8 cellular contexts compared by ENCODE assay signal in genomic region chr1:40477680-40478057, GRCh38. TPM values are rescaled to one million over a fixed set of nuclear protein-coding genes. Genes with fewer than 3 reads are reported as not detected.
A peak's percentile ranks its signal among the peaks of the same experiment; 100 is the strongest.
DNase-seq lines count a peak whose midpoint lies in the region; ATAC-seq and TF ChIP-seq lines count a peak whose summit lies in the region.

No MANE protein-coding gene starts in this region.

- no peaks in the 10 kb centered on the region for H3K36me3 ChIP-seq in esophagus (ENCODE audit: control insufficient read depth in 2 of 2, insufficient read depth in 2 of 2, low read length in 1 of 2)
- H3K36me3 ChIP-seq in naive thymus-derived CD4-positive, alpha-beta T cell (ENCODE audit: control insufficient read depth in 2 of 3, insufficient read depth in 3 of 3, low read length in 3 of 3) = peaks cover 0 to 16% (median 0%) of the 10 kb centered on the region in 3 experiments
- no peaks in the 10 kb centered on the region for H3K36me3 ChIP-seq in upper lobe of right lung

- H3K27ac ChIP-seq in esophagus (ENCODE audit: low read depth in 2 of 2, low read length in 1 of 2) (peak overlapping the region in 1 of 2 donors; percentile 54), upper lobe of right lung (peak overlapping the region; percentile 56)
- H3K27ac ChIP-seq in naive thymus-derived CD4-positive, alpha-beta T cell (ENCODE audit: low read depth, low read length) = peak overlapping the region; percentile 64

- no peaks in the 10 kb centered on the region for H3K27me3 ChIP-seq in esophagus (ENCODE audit: control insufficient read depth in 1 of 2, insufficient read depth in 2 of 2, low read length in 2 of 2)
- no peaks in the 10 kb centered on the region for H3K27me3 ChIP-seq in naive thymus-derived CD4-positive, alpha-beta T cell (ENCODE audit: control insufficient read depth in 2 of 2, insufficient read depth in 2 of 2, low read length in 2 of 2)
- H3K27me3 ChIP-seq in upper lobe of right lung = no peaks in the 10 kb centered on the region

- peaks cover 30% of the 10 kb centered on the region for H3K9me3 Mint-ChIP-seq in activated CD4-positive, alpha-beta T cell treated with anti-CD3 and anti-CD28 coated beads for 36 hours (ENCODE audit: low read depth)
- peaks cover 11 to 92% (median 48%) of the 10 kb centered on the region in 11 donors for H3K9me3 Mint-ChIP-seq in naive thymus-derived CD4-positive, alpha-beta T cell

- H3K27ac Mint-ChIP-seq in activated CD4-positive, alpha-beta T cell treated with anti-CD3 and anti-CD28 coated beads for 36 hours = peak overlapping the region; percentile 76
- H3K27ac Mint-ChIP-seq in naive thymus-derived CD4-positive, alpha-beta T cell = peak overlapping the region; percentile 47 to 93 (median 81)

- H3K36me3 Mint-ChIP-seq in activated CD4-positive, alpha-beta T cell treated with anti-CD3 and anti-CD28 coated beads for 36 hours (ENCODE audit: low read depth) = peaks cover 38% of the 10 kb centered on the region
- H3K36me3 Mint-ChIP-seq in naive thymus-derived CD4-positive, alpha-beta T cell = peaks cover 24 to 61% (median 44%) of the 10 kb centered on the region in 5 donors

- peak overlapping the region; percentile 55 to 74 for H3K4me3 ChIP-seq in esophagus (ENCODE audit: low read depth in 1 of 2, low read length in 2 of 2)
- peak overlapping the region; percentile 85 for H3K4me3 ChIP-seq in naive thymus-derived CD4-positive, alpha-beta T cell (ENCODE audit: low read length)
- H3K4me3 ChIP-seq in upper lobe of right lung = peak overlapping the region; percentile 91

- peaks cover 21% of the 10 kb centered on the region for H3K4me1 Mint-ChIP-seq in activated CD4-positive, alpha-beta T cell treated with anti-CD3 and anti-CD28 coated beads for 36 hours
- H3K4me1 Mint-ChIP-seq in naive thymus-derived CD4-positive, alpha-beta T cell = peaks cover 12 to 34% (median 27%) of the 10 kb centered on the region in 7 donors

- peak; percentile 58 for ATAC-seq in activated CD4-positive, alpha-beta T cell treated with anti-CD3 and anti-CD28 coated beads for 36 hours
- ATAC-seq in naive thymus-derived CD4-positive, alpha-beta T cell = peak; percentile 19
- peak; percentile 50 for ATAC-seq in upper lobe of right lung

- 1 to 3% methylated on average over 17 of the region's 17 CpGs for WGBS in esophagus, 2 donors

- no peak for TF ChIP-seq CTCF in upper lobe of right lung (IDR thresholded peaks at IDR 0.05)

- peak overlapping the region; percentile 80 for H3K4me3 Mint-ChIP-seq in activated CD4-positive, alpha-beta T cell treated with anti-CD3 and anti-CD28 coated beads for 36 hours
- H3K4me3 Mint-ChIP-seq in naive thymus-derived CD4-positive, alpha-beta T cell = peak overlapping the region; percentile 80 to 94 (median 88)

- intact Hi-C loops in activated CD4-positive, alpha-beta T cell treated with anti-CD3 and anti-CD28 coated beads for 36 hours (cut with DNase I, micrococcal nuclease) = loop anchor here (1.0 to 2.0 kb wide), 3 partner anchors 26 to 31 kb away; partner anchors contain the start of genes EXO5 (in 1 of the 2) and ZFP69B (in 1 of the 2)
- intact Hi-C loops in naive thymus-derived CD4-positive, alpha-beta T cell (cut with micrococcal nuclease) = loop anchor here (1.0 to 2.0 kb wide), 3 partner anchors 27 to 54 kb away; partner anchors contain the start of genes EXO5 (in 2 of the 2), ZFP69B (in 2 of the 2) and ZNF684 (in 1 of the 2)
- intact Hi-C loops in upper lobe of right lung (cut with DNase I) = no loop called here

- peaks cover 0 to under 1% of the 10 kb centered on the region in 2 donors for H3K9me3 ChIP-seq in esophagus (ENCODE audit: control insufficient read depth in 2 of 2, insufficient read depth in 1 of 2, low read depth in 1 of 2, low read length in 1 of 2)
- peaks cover 0 to 46% (median 0%) of the 10 kb centered on the region in 3 experiments for H3K9me3 ChIP-seq in naive thymus-derived CD4-positive, alpha-beta T cell (ENCODE audit: control insufficient read depth in 2 of 3, low read length in 3 of 3)
- H3K9me3 ChIP-seq in upper lobe of right lung = peaks cover 18% of the 10 kb centered on the region

- H3K27me3 Mint-ChIP-seq in activated CD4-positive, alpha-beta T cell treated with anti-CD3 and anti-CD28 coated beads for 36 hours = no peaks in the 10 kb centered on the region
- H3K27me3 Mint-ChIP-seq in naive thymus-derived CD4-positive, alpha-beta T cell = no peaks in the 10 kb centered on the region

- DNase-seq in activated CD4-positive, alpha-beta T cell treated with anti-CD3 and anti-CD28 coated beads for 36 hours = peak; percentile 50
- DNase-seq in activated CD4-positive, alpha-beta T cell treated with anti-CD3 and anti-CD28 coated beads, Interleukin-2, amount 50 U/mL, for 1 hour = no peak
- peak; percentile 22 for DNase-seq in HuH-7 (ENCODE audit: low spot score)
- peak; percentile 37 for DNase-seq in activated CD4-positive, alpha-beta T cell treated with anti-CD3 and anti-CD28 coated beads for 48 hours
- DNase-seq in naive thymus-derived CD4-positive, alpha-beta T cell = peak in 2 of 9 donors; percentile 8 to 39
- no peak for DNase-seq in upper lobe of right lung
- DNase-seq in T1000 (lab: John Stamatoyannopoulos, UW) = no peak

- CTCF ChIA-PET in activated CD4-positive, alpha-beta T cell treated with anti-CD3 and anti-CD28 coated beads for 36 hours (lab: Charles Lee) = interaction anchor here (1.0 kb wide), 1 partner anchor 31 kb away, joined by 3 read pairs; the partner anchor contains the start of gene EXO5
- CTCF ChIA-PET in naive thymus-derived CD4-positive, alpha-beta T cell (lab: Charles Lee) = no interaction called here

- POLR2A ChIA-PET in activated CD4-positive, alpha-beta T cell treated with anti-CD3 and anti-CD28 coated beads for 36 hours (lab: Charles Lee) = interaction anchor here (1.2 kb wide), 1 partner anchor 31 kb away, joined by 3 read pairs; no protein-coding TSS in a partner anchor
- POLR2A ChIA-PET in naive thymus-derived CD4-positive, alpha-beta T cell (lab: Charles Lee) = interaction anchor here (1.1 to 1.7 kb wide), 3 partner anchors 12 to 54 kb away, joined by 3 to 4 read pairs (median 4); partner anchors contain the start of gene ZNF684

- H3K4me1 ChIP-seq in esophagus (ENCODE audit: control insufficient read depth in 2 of 2, insufficient read depth in 2 of 2, low read length in 1 of 2) (peaks cover 2 to 3% of the 10 kb centered on the region in 2 donors), upper lobe of right lung (peaks cover 8% of the 10 kb centered on the region)
- H3K4me1 ChIP-seq in naive thymus-derived CD4-positive, alpha-beta T cell (ENCODE audit: control insufficient read depth in 2 of 2, insufficient read depth in 2 of 2, low read length in 2 of 2) = peaks cover 0 to 5% of the 10 kb centered on the region in 2 donors

RNA-seq across cellular contexts. Expression of gene ZFP69, which starts 0.6 kb away (rescaled TPM):
- 1 to 10 TPM; 4.6 to 5.4 TPM for total RNA-seq in activated CD4-positive, alpha-beta T cell treated with anti-CD3 and anti-CD28 coated beads for 36 hours
- 1 to 10 TPM; 1.4 to 3.1 TPM for polyA plus RNA-seq in esophagus
- 1 to 10 TPM; 2.7 to 4.3 (median 3.4) TPM for total RNA-seq in naive thymus-derived CD4-positive, alpha-beta T cell
- polyA plus RNA-seq in naive thymus-derived CD4-positive, alpha-beta T cell = 1 to 10 TPM; 4.1 to 7.8 TPM
- total RNA-seq in upper lobe of right lung = 2.8 TPM

RNA-seq across cellular contexts. Expression of gene ZFP69B, which starts 27.4 kb away (rescaled TPM):
- total RNA-seq in activated CD4-positive, alpha-beta T cell treated with anti-CD3 and anti-CD28 coated beads for 36 hours = 1 to 10 TPM; 4.6 to 5.3 TPM
- polyA plus RNA-seq in esophagus = under 1 TPM; 0.46 to 0.49 TPM
- total RNA-seq in naive thymus-derived CD4-positive, alpha-beta T cell = 1 to 10 TPM; 2.2 to 8.3 (median 5.3) TPM
- polyA plus RNA-seq in naive thymus-derived CD4-positive, alpha-beta T cell = 1 to 10 TPM; 3.0 to 3.6 TPM
- 1.3 TPM for total RNA-seq in upper lobe of right lung

RNA-seq across cellular contexts. Expression of gene EXO5, which starts 30.9 kb away (rescaled TPM):
- total RNA-seq in activated CD4-positive, alpha-beta T cell treated with anti-CD3 and anti-CD28 coated beads for 36 hours = 10 to 100 TPM in 1 of 2 experiments, 1 to 10 TPM in 1; 9.5 to 11.9 TPM
- 1 to 10 TPM; 3.6 to 4.3 TPM for polyA plus RNA-seq in esophagus
- total RNA-seq in naive thymus-derived CD4-positive, alpha-beta T cell = 10 to 100 TPM in 2 of 5 experiments, 1 to 10 TPM in 3; 5.2 to 14.1 (median 8.6) TPM
- polyA plus RNA-seq in naive thymus-derived CD4-positive, alpha-beta T cell = 1 to 10 TPM; 8.1 to 8.8 TPM
- total RNA-seq in upper lobe of right lung = 5.7 TPM

RNA-seq across cellular contexts. Expression of gene ZNF684, which starts 53.8 kb away (rescaled TPM):
- 1 to 10 TPM; 4.5 to 6.6 TPM for total RNA-seq in activated CD4-positive, alpha-beta T cell treated with anti-CD3 and anti-CD28 coated beads for 36 hours
- 1 to 10 TPM; 1.3 to 1.7 TPM for polyA plus RNA-seq in esophagus
- 1 to 10 TPM; 1.3 to 6.6 (median 3.7) TPM for total RNA-seq in naive thymus-derived CD4-positive, alpha-beta T cell
- 1 to 10 TPM; 2.5 to 3.6 TPM for polyA plus RNA-seq in naive thymus-derived CD4-positive, alpha-beta T cell
- 4.7 TPM for total RNA-seq in upper lobe of right lung

Comparison
In these comparisons a context has a peak if more than half of its experiments do, and no peak if none do; other contexts are left out.
1. DNase-seq: peak in activated CD4-positive, alpha-beta T cell treated with anti-CD3 and anti-CD28 coated beads for 36 hours (single experiment), HuH-7 (single experiment) and activated CD4-positive, alpha-beta T cell treated with anti-CD3 and anti-CD28 coated beads for 48 hours (single experiment); none in activated CD4-positive, alpha-beta T cell treated with anti-CD3 and anti-CD28 coated beads, Interleukin-2, amount 50 U/mL, for 1 hour (single experiment), upper lobe of right lung (single experiment) and T1000 (single experiment).
2. Peak in every context shown above with its lines, with median percentiles within 50 percentile points of each other: ATAC-seq and H3K4me3 ChIP-seq.